In genomic region chr3:186216903-186217819, GRCh38 we compare ENCODE assay signal across 12 cellular contexts.
DNase-seq lines count a peak whose midpoint lies in the region; ATAC-seq and TF ChIP-seq lines count a peak whose summit lies in the region.
"Had no signal": no experiment of that assay in that cellular context is flagged by ENCODE, and none has a peak within 500 bp of the region (broad histone marks: within the 10 kb centered on the region; RNA-seq: fewer than 3 reads in every experiment).

No MANE protein-coding gene starts in this region.

- intact Hi-C loops in heart right ventricle (cut with DNase I) (loop anchor here in 1 of 10 donors (10.0 kb wide), 1 partner anchor 112 kb away; the partner anchor contains the start of gene ETV5), left cardiac atrium (cut with DNase I) (no loop called here), vagina (cut with DNase I) (no loop called here)

- H3K4me3 ChIP-seq in heart right ventricle (no peak overlapping the region), neural cell (ENCODE audit: low read length) (no peak overlapping the region), vagina (no peak overlapping the region)
- H3K4me3 ChIP-seq: cardiac muscle cell, SJCRH30 had no signal

- H2AFZ ChIP-seq in neural cell (ENCODE audit: low read depth, low read length), result no peak overlapping the region

- ATAC-seq in heart right ventricle, result no peak
- no peak for ATAC-seq in left cardiac atrium
- peak; percentile 24 for ATAC-seq in HG02588 (IDR thresholded peaks at IDR 0.05; ENCODE audit: unreplicated experiment)

- H3K27me3 ChIP-seq in heart right ventricle (no peaks in the 10 kb centered on the region), neural cell (ENCODE audit: insufficient read depth, low read depth, low read length) (no peaks in the 10 kb centered on the region), vagina (no peaks in the 10 kb centered on the region)
- H3K27me3 ChIP-seq: cardiac muscle cell, SJCRH30 had no signal

- no peaks in the 10 kb centered on the region for H3K79me2 ChIP-seq in neural cell (replicated peaks; ENCODE audit: insufficient read depth, low read length)

- TF ChIP-seq CTCF in heart right ventricle (IDR thresholded peaks at IDR 0.05), result no peak
- TF ChIP-seq CTCF in neural cell (IDR thresholded peaks at IDR 0.05; ENCODE audit: poor library complexity, severe bottlenecking), result no peak
- TF ChIP-seq CTCF in vagina (IDR thresholded peaks at IDR 0.05), result no peak

- 83 to 85% methylated on average over 4 of the region's 4 CpGs for WGBS in heart right ventricle, 2 donors

- H3K4me2 ChIP-seq in neural cell (ENCODE audit: low read length), result peak overlapping the region; percentile 15

- H3K9me3 ChIP-seq in heart right ventricle (no peaks in the 10 kb centered on the region), neural cell (ENCODE audit: low read length) (no peaks in the 10 kb centered on the region), vagina (no peaks in the 10 kb centered on the region)
- H3K9me3 ChIP-seq: SJCRH30 had no signal

- peaks cover 6 to 63% (median 38%) of the 10 kb centered on the region in 9 donors for H3K4me1 ChIP-seq in heart right ventricle
- no peaks in the 10 kb centered on the region for H3K4me1 ChIP-seq in vagina

- H3K36me3 ChIP-seq in heart right ventricle (no peaks in the 10 kb centered on the region), neural cell (ENCODE audit: insufficient read depth, low read length) (no peaks in the 10 kb centered on the region), vagina (no peaks in the 10 kb centered on the region)
- H3K36me3 ChIP-seq: cardiac muscle cell, SJCRH30 had no signal

- no peak overlapping the region for H3K9ac ChIP-seq in neural cell (ENCODE audit: low read length)

- TF ChIP-seq EP300 in neural cell (conservative IDR thresholded peaks at IDR 0.05; ENCODE audit: poor library complexity, severe bottlenecking), result no peak

- no peak for TF ChIP-seq POLR2A in vagina (IDR thresholded peaks at IDR 0.05)

- no peak for TF ChIP-seq RAD21 in neural cell (conservative IDR thresholded peaks at IDR 0.05)

- no peaks in the 10 kb centered on the region for H4K20me1 ChIP-seq in neural cell (ENCODE audit: insufficient read depth)

- H3K27ac ChIP-seq in heart right ventricle (peak overlapping the region in 6 of 10 donors; percentile 18 to 64 (median 44)), neural cell (ENCODE audit: low read length) (no peak overlapping the region), vagina (no peak overlapping the region)
- H3K27ac ChIP-seq: cardiac muscle cell, SJCRH30 had no signal

- no peaks in the 10 kb centered on the region for H3F3A ChIP-seq in neural cell (ENCODE audit: insufficient read depth, low read length, poor library complexity, severe bottlenecking)

- H3K9me2 ChIP-seq in neural cell (ENCODE audit: insufficient read depth, low read length), result no peaks in the 10 kb centered on the region

- DNase-seq in heart right ventricle, result no peak
- DNase-seq in left cardiac atrium, result no peak
- DNase-seq in RPMI7951 (ENCODE audit: low read depth), result peak; percentile 66
- no peak for DNase-seq in vagina (ENCODE audit: extremely low spot score in 2 of 2)
- DNase-seq in NCI-H146 treated with DMSO at 0.1 percent for 48 hours (lab: John Stamatoyannopoulos, UW; ENCODE audit: unreplicated experiment), result no peak
- DNase-seq in NCI-H2107 treated with DMSO at 0.1 percent for 48 hours (lab: John Stamatoyannopoulos, UW; ENCODE audit: unreplicated experiment), result no peak
- DNase-seq: activated CD4-positive, alpha-beta T cell treated with anti-CD3 and anti-CD28 coated beads, Interleukin-2, amount 50 U/mL, for 48 hours; stimulated activated CD4-positive, alpha-beta T cell treated with anti-CD3 and anti-CD28 coated beads, Interleukin-15, amount 100 ng/mL, for 24 hours had no signal

TF ChIP-seq in neural cell, 6 proteins besides CTCF, POLR2A, EP300 and RAD21:
- TF ChIP-seq POLR2AphosphoS5 (IDR thresholded peaks at IDR 0.05) (no peak), REST (IDR thresholded peaks at IDR 0.05; ENCODE audit: borderline replicate concordance) (no peak), EZH2 (IDR thresholded peaks at IDR 0.05; ENCODE audit: borderline replicate concordance, insufficient read depth, low read length, poor library complexity, severe bottlenecking) (no peak), MXI1 (conservative IDR thresholded peaks at IDR 0.05; ENCODE audit: poor library complexity, severe bottlenecking) (no peak), TAF1 (IDR thresholded peaks at IDR 0.05; ENCODE audit: low read depth) (no peak), SMC3 (conservative IDR thresholded peaks at IDR 0.05; ENCODE audit: poor library complexity) (no peak)

Comparison
In these comparisons a context has a peak if more than half of its experiments do, and no peak if none do; other contexts are left out.
1. H3K27ac ChIP-seq: peak in heart right ventricle (6 of 10); none in neural cell (single experiment) and vagina (single experiment).